In the genomic region with DNA sequence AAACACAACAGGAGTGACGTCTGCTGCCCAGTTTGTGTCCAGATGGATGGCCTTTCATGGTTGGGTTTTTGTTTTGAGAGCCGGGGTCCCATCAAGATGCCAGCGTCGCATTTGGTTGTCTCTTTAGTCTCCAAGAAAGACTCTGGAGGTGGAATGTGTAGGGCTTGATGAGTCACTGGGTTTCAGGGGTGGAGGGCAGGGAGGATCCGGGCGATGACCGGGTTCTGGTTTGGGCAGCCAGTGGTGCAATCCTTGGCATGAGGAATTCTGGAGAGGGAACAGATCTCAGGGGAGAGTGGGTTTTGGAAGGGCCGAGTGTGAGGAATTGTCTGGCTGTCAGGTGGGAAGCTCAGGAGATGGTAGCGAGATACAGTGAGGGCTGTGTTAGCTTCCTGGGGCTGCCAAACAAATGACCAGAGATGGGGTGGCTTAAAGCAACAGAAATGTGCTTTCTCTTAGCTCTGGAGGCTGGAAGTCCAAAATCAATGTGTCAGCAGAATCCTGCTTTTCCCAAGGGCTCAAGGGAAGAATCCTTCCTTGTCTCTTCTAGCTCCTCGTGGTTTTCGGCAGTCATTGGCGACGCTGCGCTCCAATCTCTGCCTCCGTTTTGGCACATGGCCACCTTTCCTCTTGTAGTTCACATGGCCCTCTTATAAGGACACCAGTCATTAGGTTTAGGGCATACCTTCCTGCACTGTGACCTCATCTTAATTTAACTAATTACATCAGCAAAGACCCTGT, we compare ENCODE assay signal across 1 cellular context.
TF ChIP-seq lines count a peak whose summit lies in the region.

No MANE protein-coding gene starts in this region.

TF ChIP-seq in K562, 482 proteins besides CTCF, POLR2A, EP300 and RAD21 (continues in another document):
- no peak for TF ChIP-seq CBX2 (IDR thresholded peaks at IDR 0.05; ENCODE audit: insufficient read depth, low read length, poor library complexity, severe bottlenecking)
- TF ChIP-seq XRCC4 (IDR thresholded peaks at IDR 0.05; ENCODE audit: extremely low read depth, insufficient read depth, insufficient read length), result no peak
- TF ChIP-seq, protein P1, sequence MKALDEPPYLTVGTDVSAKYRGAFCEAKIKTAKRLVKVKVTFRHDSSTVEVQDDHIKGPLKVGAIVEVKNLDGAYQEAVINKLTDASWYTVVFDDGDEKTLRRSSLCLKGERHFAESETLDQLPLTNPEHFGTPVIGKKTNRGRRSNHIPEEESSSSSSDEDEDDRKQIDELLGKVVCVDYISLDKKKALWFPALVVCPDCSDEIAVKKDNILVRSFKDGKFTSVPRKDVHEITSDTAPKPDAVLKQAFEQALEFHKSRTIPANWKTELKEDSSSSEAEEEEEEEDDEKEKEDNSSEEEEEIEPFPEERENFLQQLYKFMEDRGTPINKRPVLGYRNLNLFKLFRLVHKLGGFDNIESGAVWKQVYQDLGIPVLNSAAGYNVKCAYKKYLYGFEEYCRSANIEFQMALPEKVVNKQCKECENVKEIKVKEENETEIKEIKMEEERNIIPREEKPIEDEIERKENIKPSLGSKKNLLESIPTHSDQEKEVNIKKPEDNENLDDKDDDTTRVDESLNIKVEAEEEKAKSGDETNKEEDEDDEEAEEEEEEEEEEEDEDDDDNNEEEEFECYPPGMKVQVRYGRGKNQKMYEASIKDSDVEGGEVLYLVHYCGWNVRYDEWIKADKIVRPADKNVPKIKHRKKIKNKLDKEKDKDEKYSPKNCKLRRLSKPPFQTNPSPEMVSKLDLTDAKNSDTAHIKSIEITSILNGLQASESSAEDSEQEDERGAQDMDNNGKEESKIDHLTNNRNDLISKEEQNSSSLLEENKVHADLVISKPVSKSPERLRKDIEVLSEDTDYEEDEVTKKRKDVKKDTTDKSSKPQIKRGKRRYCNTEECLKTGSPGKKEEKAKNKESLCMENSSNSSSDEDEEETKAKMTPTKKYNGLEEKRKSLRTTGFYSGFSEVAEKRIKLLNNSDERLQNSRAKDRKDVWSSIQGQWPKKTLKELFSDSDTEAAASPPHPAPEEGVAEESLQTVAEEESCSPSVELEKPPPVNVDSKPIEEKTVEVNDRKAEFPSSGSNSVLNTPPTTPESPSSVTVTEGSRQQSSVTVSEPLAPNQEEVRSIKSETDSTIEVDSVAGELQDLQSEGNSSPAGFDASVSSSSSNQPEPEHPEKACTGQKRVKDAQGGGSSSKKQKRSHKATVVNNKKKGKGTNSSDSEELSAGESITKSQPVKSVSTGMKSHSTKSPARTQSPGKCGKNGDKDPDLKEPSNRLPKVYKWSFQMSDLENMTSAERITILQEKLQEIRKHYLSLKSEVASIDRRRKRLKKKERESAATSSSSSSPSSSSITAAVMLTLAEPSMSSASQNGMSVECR (CRISPR knock-in tag; IDR thresholded peaks at IDR 0.05), result no peak
- TF ChIP-seq NCOA4 (IDR thresholded peaks at IDR 0.05; ENCODE audit: partially characterized antibody), result no peak
- TF ChIP-seq ZBTB40 (IDR thresholded peaks at IDR 0.05), result no peak
- no peak for TF ChIP-seq ZBTB40 (CRISPR knock-in tag; IDR thresholded peaks at IDR 0.05)
- TF ChIP-seq, protein P2, sequence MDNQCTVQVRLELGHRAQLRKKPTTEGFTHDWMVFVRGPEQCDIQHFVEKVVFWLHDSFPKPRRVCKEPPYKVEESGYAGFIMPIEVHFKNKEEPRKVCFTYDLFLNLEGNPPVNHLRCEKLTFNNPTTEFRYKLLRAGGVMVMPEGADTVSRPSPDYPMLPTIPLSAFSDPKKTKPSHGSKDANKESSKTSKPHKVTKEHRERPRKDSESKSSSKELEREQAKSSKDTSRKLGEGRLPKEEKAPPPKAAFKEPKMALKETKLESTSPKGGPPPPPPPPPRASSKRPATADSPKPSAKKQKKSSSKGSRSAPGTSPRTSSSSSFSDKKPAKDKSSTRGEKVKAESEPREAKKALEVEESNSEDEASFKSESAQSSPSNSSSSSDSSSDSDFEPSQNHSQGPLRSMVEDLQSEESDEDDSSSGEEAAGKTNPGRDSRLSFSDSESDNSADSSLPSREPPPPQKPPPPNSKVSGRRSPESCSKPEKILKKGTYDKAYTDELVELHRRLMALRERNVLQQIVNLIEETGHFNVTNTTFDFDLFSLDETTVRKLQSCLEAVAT (IDR thresholded peaks at IDR 0.05), result no peak
- TF ChIP-seq PBX2 (CRISPR knock-in tag; IDR thresholded peaks at IDR 0.05; ENCODE audit: low read depth), result no peak
- TF ChIP-seq PBX2 (tag; conservative IDR thresholded peaks at IDR 0.05; ENCODE audit: low read depth), result no peak
- no peak for TF ChIP-seq CEBPB (tag; IDR thresholded peaks at IDR 0.05)
- TF ChIP-seq, protein P3, sequence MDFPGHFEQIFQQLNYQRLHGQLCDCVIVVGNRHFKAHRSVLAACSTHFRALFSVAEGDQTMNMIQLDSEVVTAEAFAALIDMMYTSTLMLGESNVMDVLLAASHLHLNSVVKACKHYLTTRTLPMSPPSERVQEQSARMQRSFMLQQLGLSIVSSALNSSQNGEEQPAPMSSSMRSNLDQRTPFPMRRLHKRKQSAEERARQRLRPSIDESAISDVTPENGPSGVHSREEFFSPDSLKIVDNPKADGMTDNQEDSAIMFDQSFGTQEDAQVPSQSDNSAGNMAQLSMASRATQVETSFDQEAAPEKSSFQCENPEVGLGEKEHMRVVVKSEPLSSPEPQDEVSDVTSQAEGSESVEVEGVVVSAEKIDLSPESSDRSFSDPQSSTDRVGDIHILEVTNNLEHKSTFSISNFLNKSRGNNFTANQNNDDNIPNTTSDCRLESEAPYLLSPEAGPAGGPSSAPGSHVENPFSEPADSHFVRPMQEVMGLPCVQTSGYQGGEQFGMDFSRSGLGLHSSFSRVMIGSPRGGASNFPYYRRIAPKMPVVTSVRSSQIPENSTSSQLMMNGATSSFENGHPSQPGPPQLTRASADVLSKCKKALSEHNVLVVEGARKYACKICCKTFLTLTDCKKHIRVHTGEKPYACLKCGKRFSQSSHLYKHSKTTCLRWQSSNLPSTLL (IDR thresholded peaks at IDR 0.05), result no peak
- no peak for TF ChIP-seq SAFB (IDR thresholded peaks at IDR 0.05; ENCODE audit: borderline replicate concordance, low read depth, low read length)
- TF ChIP-seq ZBTB8A (IDR thresholded peaks at IDR 0.05; ENCODE audit: partially characterized antibody), result no peak
- no peak for TF ChIP-seq NR2C2 (CRISPR knock-in tag; IDR thresholded peaks at IDR 0.05)
- TF ChIP-seq NR2C2 (tag; IDR thresholded peaks at IDR 0.05), result no peak
- no peak for TF ChIP-seq YBX1 (IDR thresholded peaks at IDR 0.05)
- peak; percentile 63 for TF ChIP-seq FOSL1 (tag; conservative IDR thresholded peaks at IDR 0.05)
- TF ChIP-seq SRF (CRISPR knock-in tag; IDR thresholded peaks at IDR 0.05), result no peak
- TF ChIP-seq, protein P4, sequence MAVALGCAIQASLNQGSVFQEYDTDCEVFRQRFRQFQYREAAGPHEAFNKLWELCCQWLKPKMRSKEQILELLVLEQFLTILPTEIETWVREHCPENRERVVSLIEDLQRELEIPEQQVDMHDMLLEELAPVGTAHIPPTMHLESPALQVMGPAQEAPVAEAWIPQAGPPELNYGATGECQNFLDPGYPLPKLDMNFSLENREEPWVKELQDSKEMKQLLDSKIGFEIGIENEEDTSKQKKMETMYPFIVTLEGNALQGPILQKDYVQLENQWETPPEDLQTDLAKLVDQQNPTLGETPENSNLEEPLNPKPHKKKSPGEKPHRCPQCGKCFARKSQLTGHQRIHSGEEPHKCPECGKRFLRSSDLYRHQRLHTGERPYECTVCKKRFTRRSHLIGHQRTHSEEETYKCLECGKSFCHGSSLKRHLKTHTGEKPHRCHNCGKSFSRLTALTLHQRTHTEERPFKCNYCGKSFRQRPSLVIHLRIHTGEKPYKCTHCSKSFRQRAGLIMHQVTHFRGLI (CRISPR knock-in tag; IDR thresholded peaks at IDR 0.05), result no peak
- TF ChIP-seq LCOR (CRISPR knock-in tag; IDR thresholded peaks at IDR 0.05), result no peak
- TF ChIP-seq U2AF1 (optimal IDR thresholded peaks at IDR 0.05; ENCODE audit: low read depth, low read length), result no peak
- no peak for TF ChIP-seq ZNF41 (CRISPR knock-in tag; conservative IDR thresholded peaks at IDR 0.05)
- TF ChIP-seq MAFF (IDR thresholded peaks at IDR 0.05; ENCODE audit: low read length), result peak; percentile 56
- no peak for TF ChIP-seq ZNF311 (CRISPR knock-in tag; IDR thresholded peaks at IDR 0.05)
- TF ChIP-seq C11orf30 (IDR thresholded peaks at IDR 0.05; ENCODE audit: low read depth), result peak; percentile 68; the same call in 1 of the 2 replicates
- TF ChIP-seq MYBL2 (IDR thresholded peaks at IDR 0.05; ENCODE audit: low read depth), result no peak
- TF ChIP-seq MYBL2 (CRISPR knock-in tag; IDR thresholded peaks at IDR 0.05; ENCODE audit: borderline replicate concordance), result no peak
- TF ChIP-seq CTBP1 (IDR thresholded peaks at IDR 0.05; ENCODE audit: borderline replicate concordance), result no peak
- TF ChIP-seq ZFP30 (CRISPR knock-in tag; IDR thresholded peaks at IDR 0.05; ENCODE audit: borderline replicate concordance), result no peak
- peak; percentile 78 for TF ChIP-seq ZNF316 (IDR thresholded peaks at IDR 0.05)
- no peak for TF ChIP-seq CREM (IDR thresholded peaks at IDR 0.05; ENCODE audit: low read depth)
- no peak for TF ChIP-seq CBFA2T2 (conservative IDR thresholded peaks at IDR 0.05)
- peak; percentile 74 for TF ChIP-seq MAFG (tag; conservative IDR thresholded peaks at IDR 0.05)
- no peak for TF ChIP-seq GATAD2B (IDR thresholded peaks at IDR 0.05; ENCODE audit: borderline replicate concordance)
- no peak for TF ChIP-seq NFXL1 (CRISPR knock-in tag; IDR thresholded peaks at IDR 0.05)
- TF ChIP-seq MAFK (IDR thresholded peaks at IDR 0.05; ENCODE audit: low read length), result peak; percentile 78
- TF ChIP-seq TSC22D4 (tag; IDR thresholded peaks at IDR 0.05), result no peak
- TF ChIP-seq CEBPG (CRISPR knock-in tag; IDR thresholded peaks at IDR 0.05), result no peak
- TF ChIP-seq CEBPG (tag; conservative IDR thresholded peaks at IDR 0.05 in 1 of 2, IDR thresholded peaks at IDR 0.05 in 1 of 2), result no peak
